8 cellular contexts compared by ENCODE assay signal in the genomic region with DNA sequence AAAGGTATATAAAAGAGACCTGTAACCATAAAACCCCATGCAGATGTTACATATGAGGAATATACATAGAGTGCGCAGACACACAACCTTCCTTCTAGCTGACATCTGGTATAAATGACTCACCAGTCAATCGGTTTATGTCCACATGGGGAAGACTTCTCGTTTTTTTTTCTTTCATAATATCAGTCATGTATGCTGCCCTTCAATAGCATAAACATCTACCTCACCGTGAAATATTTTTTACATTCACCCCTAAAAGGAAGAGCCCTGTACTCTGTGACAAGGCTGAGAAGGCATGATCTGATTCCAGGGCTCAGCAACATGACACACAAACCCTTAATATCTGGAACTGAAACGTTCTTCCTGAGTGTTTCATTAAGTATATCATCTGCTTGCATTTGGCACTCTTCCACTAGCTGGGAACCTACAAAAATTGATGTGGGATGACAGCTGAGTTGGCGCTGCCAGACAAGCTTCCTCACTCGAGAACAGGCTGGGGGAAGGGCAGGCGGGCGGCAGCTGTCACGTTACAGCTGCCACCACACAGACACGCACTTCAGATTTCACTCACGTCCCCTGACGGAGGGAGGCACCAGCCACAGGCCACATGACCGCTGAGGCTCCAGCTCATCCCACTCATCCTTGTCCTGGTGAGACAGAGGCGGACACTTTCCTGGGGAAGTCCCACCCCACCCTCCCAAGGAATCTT.
DNase-seq lines count a peak whose midpoint lies in the region; ATAC-seq lines count a peak whose summit lies in the region.

No MANE protein-coding gene starts in this region.

- H3K4me1 ChIP-seq in adipocyte (ENCODE audit: control insufficient read depth, insufficient read depth, low read length) (peaks cover 29% of the 10 kb centered on the region), HAP-1 (no peaks in the 10 kb centered on the region; the same call in 1 of the 2 replicates)

- ATAC-seq in GM18861 (IDR thresholded peaks at IDR 0.05; ENCODE audit: unreplicated experiment) (peak; percentile 70), HG03095 (IDR thresholded peaks at IDR 0.05; ENCODE audit: unreplicated experiment) (peak; percentile 65)

- in situ Hi-C loops in HAP-1 (cut with MboI; ENCODE audit: low sequenced_read_pairs) = no loop called here

- H3K4me3 ChIP-seq in adipocyte (ENCODE audit: low read length) (peak overlapping the region; percentile 74), HAP-1 (no peak overlapping the region)

- H3K27me3 ChIP-seq in adipocyte (replicated peaks; ENCODE audit: control insufficient read depth, insufficient read depth, low read length) (no peaks in the 10 kb centered on the region), HAP-1 (ENCODE audit: low read depth) (no peaks in the 10 kb centered on the region)

- peak overlapping the region; percentile 25 for H3K9ac ChIP-seq in adipocyte (ENCODE audit: low read length)

- H3K9me3 ChIP-seq in adipocyte (ENCODE audit: control insufficient read depth, low read length) = no peaks in the 10 kb centered on the region
- H3K9me3 ChIP-seq in HAP-1 = no peaks in the 10 kb centered on the region

- DNase-seq in Ammon's horn (ENCODE audit: low spot score) = peak; percentile 99
- DNase-seq in NCI-H345 treated with DMSO at 0.1 percent for 48 hours (lab: John Stamatoyannopoulos, UW; ENCODE audit: unreplicated experiment) = peak; percentile 42
- DNase-seq in adipocyte (ENCODE audit: low read depth) = peak; percentile 53
- DNase-seq in hippocampal formation (lab: John Stamatoyannopoulos, UW) = peak; percentile 93
- DNase-seq in stimulated activated CD4-positive, alpha-beta T cell treated with anti-CD3 and anti-CD28 coated beads, Interleukin-2, amount 100 ng/mL, for 48 hours = peak; percentile 30 to 40
- no peak for DNase-seq in HAP-1 (ENCODE audit: low spot score in 2 of 2)

- H3K36me3 ChIP-seq in adipocyte (ENCODE audit: control insufficient read depth, insufficient read depth, low read length, severe bottlenecking) = no peaks in the 10 kb centered on the region
- H3K36me3 ChIP-seq in HAP-1 (replicated peaks) = no peaks in the 10 kb centered on the region; the same call in 1 of the 2 replicates

Comparison
In these comparisons a context has a peak if more than half of its experiments do, and no peak if none do; other contexts are left out.
1. DNase-seq: peak in Ammon's horn (single experiment), NCI-H345 treated with DMSO at 0.1 percent for 48 hours (single experiment), adipocyte (single experiment), hippocampal formation (2 of 2) and stimulated activated CD4-positive, alpha-beta T cell treated with anti-CD3 and anti-CD28 coated beads, Interleukin-2, amount 100 ng/mL, for 48 hours (2 of 2); none in HAP-1 (0 of 2).